Comparison of ENCODE assay signal across 8 cellular contexts in genomic region chr7:55569797-55570196, GRCh38. TPM values are rescaled to one million over a fixed set of nuclear protein-coding genes. Genes with fewer than 3 reads are reported as not detected.
DNase-seq lines count a peak whose midpoint lies in the region; ATAC-seq and TF ChIP-seq lines count a peak whose summit lies in the region.

No MANE protein-coding gene starts in this region.

- DNase-seq in CD8-positive, alpha-beta T cell: peak in 2 of 7 experiments; percentile 38 to 47
- DNase-seq in Karpas-422 (no peak), HuH-7.5 (ENCODE audit: low spot score) (no peak), CD14-positive monocyte (ENCODE audit: low spot score) (no peak), DMS53 treated with DMSO at 0.1 percent for 48 hours (lab: John Stamatoyannopoulos, UW; ENCODE audit: unreplicated experiment) (no peak)
- DNase-seq in activated naive CD4-positive, alpha-beta T cell treated with anti-CD3 and anti-CD28 coated beads, Interleukin-2, amount 50 U/mL, for 16 hours: peak; percentile 30
- DNase-seq in stimulated activated CD8-positive, alpha-beta memory T cell treated with anti-CD3 and anti-CD28 coated beads, Interleukin-4, amount 100 ng/mL, for 24 hours (ENCODE audit: low read depth): peak; percentile 51

- H3K9me3 Mint-ChIP-seq in CD8-positive, alpha-beta T cell: no peaks in the 10 kb centered on the region
- H3K9me3 Mint-ChIP-seq in CD14-positive monocyte: peaks cover 0 to 8% (median 0%) of the 10 kb centered on the region in 7 donors

- no peaks in the 10 kb centered on the region for H3K9me2 ChIP-seq in Karpas-422 (replicated peaks; ENCODE audit: insufficient read depth, low read length)

- H3K4me2 ChIP-seq in Karpas-422 (ENCODE audit: low read depth, low read length, poor library complexity, severe bottlenecking): peak overlapping the region; percentile 2

- no peak overlapping the region for H3K9ac ChIP-seq in Karpas-422 (ENCODE audit: low read length)

- no peak overlapping the region for H3K27ac ChIP-seq in CD8-positive, alpha-beta T cell (ENCODE audit: low read depth, low read length)
- H3K27ac ChIP-seq in Karpas-422 (ENCODE audit: low read length): no peak overlapping the region

- no peaks in the 10 kb centered on the region for H3K36me3 ChIP-seq in CD8-positive, alpha-beta T cell (ENCODE audit: insufficient read depth, low read length)
- H3K36me3 ChIP-seq in Karpas-422 (ENCODE audit: insufficient read depth, low read length): no peaks in the 10 kb centered on the region

- H3K27me3 ChIP-seq in CD8-positive, alpha-beta T cell (ENCODE audit: insufficient read depth, low read length): no peaks in the 10 kb centered on the region
- peaks cover 11% of the 10 kb centered on the region for H3K27me3 ChIP-seq in Karpas-422 (ENCODE audit: low read length)

- H3K9me3 ChIP-seq in CD8-positive, alpha-beta T cell (ENCODE audit: low read length): no peaks in the 10 kb centered on the region
- H3K9me3 ChIP-seq in Karpas-422 (ENCODE audit: low read length): no peaks in the 10 kb centered on the region

- TF ChIP-seq CTCF in CD8-positive, alpha-beta T cell (IDR thresholded peaks at IDR 0.05): no peak
- no peak for TF ChIP-seq CTCF in CD14-positive monocyte (IDR thresholded peaks at IDR 0.05)

- peak; percentile 20 for ATAC-seq in CD8-positive, alpha-beta T cell
- ATAC-seq in GM19395 (IDR thresholded peaks at IDR 0.05; ENCODE audit: unreplicated experiment): peak; percentile 32

- peaks cover 43% of the 10 kb centered on the region for H4K20me1 ChIP-seq in Karpas-422 (ENCODE audit: insufficient read depth, low read depth, low read length)

- H3K4me1 Mint-ChIP-seq in CD8-positive, alpha-beta T cell (ENCODE audit: low read depth): peaks cover 79% of the 10 kb centered on the region
- peaks cover 68% of the 10 kb centered on the region for H3K4me1 Mint-ChIP-seq in CD14-positive monocyte

- intact Hi-C loops in CD8-positive, alpha-beta T cell (cut with DNase I, micrococcal nuclease): loop anchor here (2.0 to 10.0 kb wide), 6 partner anchors 35 to 538 kb away; partner anchors contain the start of genes ZNF713 (in 2 of the 2), CCT6A (in 1 of the 2), CHCHD2 (in 1 of the 2) and MRPS17 (in 1 of the 2)
- intact Hi-C loops in CD14-positive monocyte (cut with micrococcal nuclease): loop anchor here (2.0 to 10.0 kb wide), 5 partner anchors 15 to 205 kb away; partner anchors contain the start of gene LANCL2 (in 1 of the 2)

- peaks cover 16% of the 10 kb centered on the region for H3K36me3 Mint-ChIP-seq in CD8-positive, alpha-beta T cell
- peaks cover 15 to 39% of the 10 kb centered on the region in 2 donors for H3K36me3 Mint-ChIP-seq in CD14-positive monocyte

- CTCF ChIA-PET in CD8-positive, alpha-beta T cell (lab: Charles Lee): no interaction called here

- no peak overlapping the region for H2AFZ ChIP-seq in Karpas-422 (ENCODE audit: low read length)

- H3K4me3 ChIP-seq in CD8-positive, alpha-beta T cell (ENCODE audit: low read depth, low read length): peak overlapping the region; percentile 9
- H3K4me3 ChIP-seq in Karpas-422 (ENCODE audit: low read length): no peak overlapping the region

- H3K27ac Mint-ChIP-seq in CD8-positive, alpha-beta T cell: peak overlapping the region; percentile 86
- peak overlapping the region in 3 of 7 donors; percentile 25 to 74 (median 52) for H3K27ac Mint-ChIP-seq in CD14-positive monocyte

- no peaks in the 10 kb centered on the region for H3K27me3 Mint-ChIP-seq in CD8-positive, alpha-beta T cell (ENCODE audit: low read depth)
- peaks cover 6 to 9% (median 9%) of the 10 kb centered on the region in 3 donors for H3K27me3 Mint-ChIP-seq in CD14-positive monocyte (ENCODE audit: low read depth in 3 of 3)

- H3K79me2 ChIP-seq in Karpas-422 (ENCODE audit: low read length): no peaks in the 10 kb centered on the region

- peaks cover 61% of the 10 kb centered on the region for H3K4me1 ChIP-seq in CD8-positive, alpha-beta T cell (ENCODE audit: insufficient read depth, low read length)
- peaks cover 41% of the 10 kb centered on the region for H3K4me1 ChIP-seq in Karpas-422 (ENCODE audit: low read length)

- POLR2A ChIA-PET in CD8-positive, alpha-beta T cell (lab: Charles Lee): no interaction called here

- H3K4me3 Mint-ChIP-seq in CD8-positive, alpha-beta T cell: peak overlapping the region; percentile 74
- peak overlapping the region in 1 of 2 donors; percentile 50 for H3K4me3 Mint-ChIP-seq in CD14-positive monocyte

RNA-seq across cellular contexts. Expression of gene VOPP1, which starts 2.5 kb away (rescaled TPM):
- total RNA-seq in CD8-positive, alpha-beta T cell: 10 to 100 TPM; 38.7 to 38.9 TPM
- 14.7 and 21.6 TPM in 2 replicates for total RNA-seq in Karpas-422 (2014; rRNA removed; shearing (Covaris generic); ENCODE audit: low replicate concordance)
- polyA plus RNA-seq in CD14-positive monocyte: 10 to 100 TPM; 16.7 to 18.0 TPM

Comparison
In these comparisons a context has a peak if more than half of its experiments do, and no peak if none do; other contexts are left out.
1. DNase-seq: peak in activated naive CD4-positive, alpha-beta T cell treated with anti-CD3 and anti-CD28 coated beads, Interleukin-2, amount 50 U/mL, for 16 hours (single experiment) and stimulated activated CD8-positive, alpha-beta memory T cell treated with anti-CD3 and anti-CD28 coated beads, Interleukin-4, amount 100 ng/mL, for 24 hours (single experiment); none in Karpas-422 (single experiment), HuH-7.5 (single experiment), CD14-positive monocyte (single experiment) and DMS53 treated with DMSO at 0.1 percent for 48 hours (single experiment).